ENCODE assay signal across 8 cellular contexts in genomic region chr18:11981383-11981632, GRCh38. TPM values are rescaled to one million over a fixed set of nuclear protein-coding genes. Genes with fewer than 3 reads are reported as not detected.
A peak's percentile ranks its signal among the peaks of the same experiment; 100 is the strongest.
DNase-seq lines count a peak whose midpoint lies in the region; ATAC-seq, FAIRE-seq and TF ChIP-seq lines count a peak whose summit lies in the region.

IMPA2 (plus strand) TSS chr18:11981507; CDS start chr18:11981670, 163 bp downstream.

- no peaks in the 10 kb centered on the region for H3K27me3 Mint-ChIP-seq in Caco-2 (ENCODE audit: insufficient read depth, unreplicated experiment)

- peak within 1 kb of the TSS; percentile 92 for H3K4me3 Mint-ChIP-seq in Caco-2 (ENCODE audit: unreplicated experiment)

- H3K9me3 Mint-ChIP-seq in Caco-2 (ENCODE audit: unreplicated experiment) = no peaks in the 10 kb centered on the region

- peaks cover 22% of the 10 kb centered on the region for H3K4me1 ChIP-seq in Caco-2

- no peaks in the 10 kb centered on the region for H3K27me3 ChIP-seq in Caco-2 (replicated peaks; ENCODE audit: control insufficient read depth, insufficient read depth, low read length)

- TF ChIP-seq POLR2A in H54 (IDR thresholded peaks at IDR 0.05; ENCODE audit: low read depth, low read length) (peak; percentile 58), erythroblast (IDR thresholded peaks at IDR 0.05; ENCODE audit: low read length) (no peak)

- H3K36me3 ChIP-seq in Caco-2 (ENCODE audit: control insufficient read depth, insufficient read depth, low read length) (peaks cover 1% of the 10 kb centered on the region; the same call in 1 of the 2 replicates), SK-N-MC (ENCODE audit: insufficient read depth, low read length) (no peaks in the 10 kb centered on the region)

- intact Hi-C loops in Caco-2 (cut with micrococcal nuclease; ENCODE audit: unreplicated experiment) = loop anchor here (1.0 to 2.0 kb wide), 3 partner anchors 14 to 131 kb away; partner anchors contain the start of gene CHMP1B
- intact Hi-C loops in Right ventricle myocardium inferior (cut with DNase I) = loop anchor here (1.0 to 10.0 kb wide), 4 partner anchors 34 to 393 kb away; partner anchors contain the start of genes AFG3L2, CHMP1B and MPPE1

- H3K9me3 ChIP-seq in Caco-2 (no peaks in the 10 kb centered on the region), SK-N-MC (ENCODE audit: low read depth, low read length) (no peaks in the 10 kb centered on the region)

- peak within 1 kb of the TSS; percentile 97 for H3K27ac Mint-ChIP-seq in Caco-2 (ENCODE audit: unreplicated experiment)

- H3K4me3 ChIP-seq in Caco-2 (ENCODE audit: low read depth, low read length) (peak within 1 kb of the TSS; percentile 85), SK-N-MC (peak within 1 kb of the TSS; percentile 91)

- POLR2A ChIA-PET in Caco-2 (lab: Charles Lee) = interaction anchor here (0.5 to 2.6 kb wide), 19 partner anchors 14 to 1019 kb away, joined by 3 to 35 read pairs (median 5); partner anchors contain the start of genes AFG3L2 and GNAL

- ATAC-seq in Right ventricle myocardium inferior = no peak

- peaks cover 12% of the 10 kb centered on the region for H3K36me3 Mint-ChIP-seq in Caco-2 (ENCODE audit: insufficient read depth, unreplicated experiment)

- BruUV-seq in Caco-2 (replicated peaks; lab: Mats Ljungman, UMichigan) = no TSS peak

- CTCF ChIA-PET in Caco-2 (lab: Charles Lee) = interaction anchor here (0.6 to 3.9 kb wide), 11 partner anchors 9 to 302 kb away, joined by 3 to 49 read pairs (median 6); no protein-coding TSS in a partner anchor

- H3K4me1 Mint-ChIP-seq in Caco-2 (ENCODE audit: low read depth, unreplicated experiment) = no peaks in the 10 kb centered on the region

- H3K27ac ChIP-seq in SK-N-MC = peak within 1 kb of the TSS; percentile 78

- H3K9ac ChIP-seq in SK-N-MC (ENCODE audit: insufficient read length) = peak within 1 kb of the TSS; percentile 68

- no peak for TF ChIP-seq CTCF in Caco-2 (IDR thresholded peaks at IDR 0.05; ENCODE audit: insufficient read depth in 1 of 2, low read depth in 1 of 2, low read length in 1 of 2, severe bottlenecking in 1 of 2, unreplicated experiment in 1 of 2)

- DNase-seq in Caco-2 (no peak), H54 (ENCODE audit: insufficient read length, low spot score) (no peak), SK-N-MC (ENCODE audit: low read depth, low spot score) (no peak), Right ventricle myocardium inferior (ENCODE audit: missing footprints) (no peak), renal cortical epithelial cell (ENCODE audit: low read depth) (no peak), NCI-H187 treated with DMSO at 0.1 percent for 48 hours (lab: John Stamatoyannopoulos, UW) (no peak), erythroblast (lab: John Stamatoyannopoulos, UW) (no peak)
- DNase-seq in stimulated activated CD8-positive, alpha-beta memory T cell treated with anti-CD3 and anti-CD28 coated beads, Interleukin-4, amount 100 ng/mL, for 48 hours = no peak

- no peak for FAIRE-seq in H54 (lab: Jason Lieb, UNC)

RNA-seq across cellular contexts. Expression of gene IMPA2, which starts in this region (rescaled TPM):
- total RNA-seq in Caco-2 (2022) (66.1 and 79.9 TPM in 2 replicates), Right ventricle myocardium inferior (82.8 TPM), renal cortical epithelial cell (32.1 and 123 TPM in 2 replicates)
